ENCODE assay signal across 25 cellular contexts in the genomic region with DNA sequence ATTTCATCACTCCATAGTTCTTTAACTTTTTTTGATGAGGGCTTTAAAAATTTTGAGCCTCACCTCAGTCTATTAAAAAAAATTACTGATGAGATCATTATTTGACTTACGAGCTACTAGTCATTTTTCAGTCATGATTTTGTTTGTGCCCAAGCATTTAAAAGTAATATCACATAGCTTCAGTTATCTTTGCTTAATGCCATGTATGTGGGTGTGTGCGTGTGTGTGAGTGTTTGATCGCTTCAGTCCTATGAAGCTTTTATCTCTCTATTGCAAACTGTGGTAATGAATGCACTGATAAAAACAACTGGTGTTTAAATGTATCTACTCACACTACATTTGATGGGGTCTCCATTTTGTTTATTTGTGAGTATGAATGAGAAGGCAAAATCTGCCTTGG. TPM values are rescaled to one million over a fixed set of nuclear protein-coding genes. Genes with fewer than 3 reads are reported as not detected.
"Had no signal": no experiment of that assay in that cellular context is flagged by ENCODE, and none has a peak within 500 bp of the region (broad histone marks: within the 10 kb centered on the region; RNA-seq: fewer than 3 reads in every experiment).

No MANE protein-coding gene starts in this region.

- H3K4me2 ChIP-seq: SK-N-SH had no signal

- DNase-seq: activated CD4-positive, alpha-beta memory T cell treated with anti-CD3 and anti-CD28 coated beads for 36 hours; activated CD4-positive, alpha-beta T cell treated with anti-CD3 and anti-CD28 coated beads, Interleukin-2, amount 10 ng/mL, durations not matched to agents 7 days and 5 days; activated CD4-positive, CD25-positive, alpha-beta regulatory T cell treated with anti-CD3 and anti-CD28 coated beads, Interleukin-2, amount 50 U/mL, for 72 hours; activated CD8-positive, alpha-beta memory T cell treated with anti-CD3 and anti-CD28 coated beads for 24 hours; activated gamma-delta T cell; activated naive CD4-positive, alpha-beta T cell treated with anti-CD3 and anti-CD28 coated beads for 36 hours; activated T-cell treated with anti-CD3 and anti-CD28 coated beads for 4 hours; activated T-cell treated with anti-CD3 and anti-CD28 coated beads, Interleukin-2, amount 50 U/mL, for 48 hours; caudate nucleus; Karpas-422; MM.1S; NCI-H1105; NCI-H1436; NCI-H1694 treated with DMSO at 0.1 percent for 48 hours; NCI-H2029 treated with DMSO at 0.1 percent for 48 hours; NCI-H345; NCI-H510A; NCI-H526 treated with DMSO at 0.1 percent for 48 hours; NCI-H82; Peyer's patch; Right ventricle myocardium superior; SJCRH30; SK-N-SH had no signal

- H3K36me3 ChIP-seq: Peyer's patch, SJCRH30 had no signal

- H3K4me3 ChIP-seq: Peyer's patch, SJCRH30 had no signal

- H3K27ac ChIP-seq: Peyer's patch, RWPE1, SJCRH30 had no signal

- ATAC-seq: activated T-helper 17 cell treated with anti-CD3 and anti-CD28 coated beads, Interleukin-2, amount 50 U/mL, for 72 hours had no signal

- H3K27me3 ChIP-seq: Peyer's patch, SJCRH30 had no signal

- H3K4me1 ChIP-seq: Peyer's patch, SJCRH30 had no signal

- H3K9ac ChIP-seq: SK-N-SH had no signal

- H3K9me3 ChIP-seq: Peyer's patch, SJCRH30, SK-N-SH had no signal

RNA-seq across cellular contexts. Expression of a gene that starts 53.5 kb away (rescaled TPM):
- total RNA-seq: activated CD4-positive, alpha-beta memory T cell treated with anti-CD3 and anti-CD28 coated beads for 36 hours; activated CD4-positive, alpha-beta T cell treated with anti-CD3 and anti-CD28 coated beads, Interleukin-2, amount 10 ng/mL, durations not matched to agents 7 days and 5 days; activated naive CD4-positive, alpha-beta T cell treated with anti-CD3 and anti-CD28 coated beads for 36 hours; activated T-helper 17 cell treated with anti-CD3 and anti-CD28 coated beads, Interleukin-2, amount 50 U/mL, for 72 hours; Peyer's patch had no signal
